9 cellular contexts compared by ENCODE assay signal in genomic region chr4:98745372-98745771, GRCh38.
DNase-seq lines count a peak whose midpoint lies in the region; ATAC-seq and TF ChIP-seq lines count a peak whose summit lies in the region.
"Had no signal": no experiment of that assay in that cellular context is flagged by ENCODE, and none has a peak within 500 bp of the region (broad histone marks: within the 10 kb centered on the region; RNA-seq: fewer than 3 reads in every experiment).

No MANE protein-coding gene starts in this region.

- no peaks in the 10 kb centered on the region for H3K36me3 Mint-ChIP-seq in T-helper 17 cell (ENCODE audit: low read depth)

- H3K27ac Mint-ChIP-seq in T-helper 17 cell, result no peak overlapping the region

- H3K4me3 ChIP-seq in fibroblast of villous mesenchyme (ENCODE audit: low read depth, low read length), result no peak overlapping the region
- H3K4me3 ChIP-seq: Peyer's patch had no signal

- POLR2A ChIA-PET in HEK293T (lab: Yijun Ruan, JAX), result no interaction called here

- no peaks in the 10 kb centered on the region for H3K27me3 Mint-ChIP-seq in T-helper 17 cell

- no peaks in the 10 kb centered on the region for H3K4me1 Mint-ChIP-seq in T-helper 17 cell

- ATAC-seq in GM21528 (IDR thresholded peaks at IDR 0.05; ENCODE audit: low FRiP score, unreplicated experiment) (no peak), T-helper 17 cell (no peak)

- no peaks in the 10 kb centered on the region for H3K9me3 ChIP-seq in T-helper 17 cell (ENCODE audit: control insufficient read depth, low read length, poor library complexity, severe bottlenecking)
- H3K9me3 ChIP-seq: Peyer's patch had no signal

- peak; percentile 52 for TF ChIP-seq CTCF in C4-2B (conservative IDR thresholded peaks at IDR 0.05)
- peak; percentile 63 for TF ChIP-seq CTCF in fibroblast of villous mesenchyme (IDR thresholded peaks at IDR 0.05; ENCODE audit: insufficient read depth, low read depth, low read length)

- DNase-seq in HEK293T (ENCODE audit: extremely low spot score), result peak; percentile 13
- DNase-seq in RPMI7951 (ENCODE audit: low read depth), result peak; percentile 17
- DNase-seq in fibroblast of villous mesenchyme (ENCODE audit: low read depth), result peak; percentile 67
- no peak for DNase-seq in NCI-H345 treated with DMSO at 0.1 percent for 48 hours (lab: John Stamatoyannopoulos, UW; ENCODE audit: unreplicated experiment)
- no peak for DNase-seq in GF-D8 (lab: John Stamatoyannopoulos, UW)
- DNase-seq in T-helper 17 cell, result no peak

- CTCF ChIA-PET in HEK293T (lab: Yijun Ruan, JAX), result no interaction called here

- H3K4me3 Mint-ChIP-seq in T-helper 17 cell, result no peak overlapping the region

- H3K27ac ChIP-seq in C4-2B, result no peak overlapping the region
- H3K27ac ChIP-seq: Peyer's patch had no signal

TF ChIP-seq in HEK293T, 16 proteins besides CTCF, POLR2A, EP300 and RAD21:
- TF ChIP-seq ZNF384 (IDR thresholded peaks at IDR 0.05), result no peak
- no peak for TF ChIP-seq FOXA1 (IDR thresholded peaks at IDR 0.05)
- TF ChIP-seq ARNT (IDR thresholded peaks at IDR 0.05), result no peak
- TF ChIP-seq TARDBP (IDR thresholded peaks at IDR 0.05), result no peak
- TF ChIP-seq SUZ12 (IDR thresholded peaks at IDR 0.05), result no peak
- no peak for TF ChIP-seq NFRKB (IDR thresholded peaks at IDR 0.05)
- no peak for TF ChIP-seq ELF4 (IDR thresholded peaks at IDR 0.05)
- TF ChIP-seq L3MBTL2 (conservative IDR thresholded peaks at IDR 0.05), result no peak
- no peak for TF ChIP-seq FOXK2 (IDR thresholded peaks at IDR 0.05)
- no peak for TF ChIP-seq FOXM1 (IDR thresholded peaks at IDR 0.05; ENCODE audit: borderline replicate concordance)
- no peak for TF ChIP-seq PKNOX1 (IDR thresholded peaks at IDR 0.05)
- no peak for TF ChIP-seq CTBP1 (IDR thresholded peaks at IDR 0.05; ENCODE audit: borderline replicate concordance)

Comparison
In these comparisons a context has a peak if more than half of its experiments do, and no peak if none do; other contexts are left out.
1. DNase-seq: peak in HEK293T (single experiment), RPMI7951 (single experiment) and fibroblast of villous mesenchyme (single experiment); none in NCI-H345 treated with DMSO at 0.1 percent for 48 hours (single experiment), GF-D8 (single experiment) and T-helper 17 cell (0 of 3).